In genomic region chr13:97223711-97224461, GRCh38 we compare ENCODE assay signal across 8 cellular contexts. TPM values are rescaled to one million over a fixed set of nuclear protein-coding genes. Genes with fewer than 3 reads are reported as not detected.
A peak's percentile ranks its signal among the peaks of the same experiment; 100 is the strongest.
DNase-seq lines count a peak whose midpoint lies in the region; ATAC-seq, FAIRE-seq and TF ChIP-seq lines count a peak whose summit lies in the region.

No MANE protein-coding gene starts in this region.

- H3K4me1 Mint-ChIP-seq in T-cell = peaks cover 52 to 59% (median 56%) of the 10 kb centered on the region in 3 donors

- peaks cover 42 to 46% of the 10 kb centered on the region in 2 donors for H3K4me1 ChIP-seq in duodenal mucosa (ENCODE audit: control insufficient read depth in 1 of 2, insufficient read depth in 2 of 2, low read length in 2 of 2)
- peaks cover 30% of the 10 kb centered on the region for H3K4me1 ChIP-seq in testis

- no peaks in the 10 kb centered on the region for H3K36me3 ChIP-seq in duodenal mucosa (ENCODE audit: control insufficient read depth in 1 of 2, insufficient read depth in 2 of 2, low read length in 2 of 2)
- H3K36me3 ChIP-seq in testis (ENCODE audit: low read depth, missing control alignments) = no peaks in the 10 kb centered on the region

- no peak for ATAC-seq in T-cell (replicated peaks in 1 of 4)

- peak overlapping the region; percentile 81 to 92 for H3K9ac ChIP-seq in duodenal mucosa (ENCODE audit: low read depth in 1 of 2, low read length in 2 of 2)

- TF ChIP-seq CTCF in LNCaP clone FGC (IDR thresholded peaks at IDR 0.05; ENCODE audit: control insufficient read depth, extremely low read depth, insufficient read depth) = no peak
- TF ChIP-seq CTCF in testis (IDR thresholded peaks at IDR 0.05) = no peak

- no peaks in the 10 kb centered on the region for H3K27me3 ChIP-seq in duodenal mucosa (ENCODE audit: control insufficient read depth in 1 of 2, insufficient read depth in 2 of 2, low read length in 2 of 2)
- no peaks in the 10 kb centered on the region for H3K27me3 ChIP-seq in testis

- peak overlapping the region; percentile 79 to 97 for H3K27ac Mint-ChIP-seq in T-cell

- intact Hi-C loops in testis (cut with DNase I; ENCODE audit: low total_unique reads) = no loop called here

- WGBS in testis, 2 donors = 18% methylated on average over 9 of the region's 9 CpGs

- peaks cover 3% of the 10 kb centered on the region for H3K36me3 Mint-ChIP-seq in T-cell

- H3K4me3 ChIP-seq in LNCaP clone FGC (ENCODE audit: low read depth, low read length) (peak overlapping the region; percentile 56), duodenal mucosa (ENCODE audit: low read depth in 1 of 2, low read length in 2 of 2) (peak overlapping the region; percentile 80 to 92), testis (peak overlapping the region; percentile 65 to 78)

- TF ChIP-seq POLR2A in GM12891 (IDR thresholded peaks at IDR 0.05; ENCODE audit: low read depth, low read length) (no peak), testis (IDR thresholded peaks at IDR 0.05) (no peak)

- no peaks in the 10 kb centered on the region for H3K27me3 Mint-ChIP-seq in T-cell

- POLR2A ChIA-PET in T-cell (lab: Charles Lee) = interaction anchor here (0.5 to 4.2 kb wide), 11 partner anchors 9 to 209 kb away, joined by 3 to 63 read pairs (median 4); partner anchors contain the start of gene RAP2A (in 1 of the 2)

- H3K9me3 Mint-ChIP-seq in T-cell = no peaks in the 10 kb centered on the region

- H3K9me3 ChIP-seq in duodenal mucosa (ENCODE audit: control insufficient read depth in 1 of 2, low read length in 2 of 2) (no peaks in the 10 kb centered on the region), testis (no peaks in the 10 kb centered on the region)

- DNase-seq in A172 (ENCODE audit: low spot score) (peak; percentile 83), GM12891 (ENCODE audit: insufficient read length, low spot score) (no peak), LNCaP clone FGC (ENCODE audit: low read depth) (no peak), T-cell (peak in 7 of 34 experiments; percentile 3 to 36 (median 16)), lung microvascular endothelial cell (ENCODE audit: low read depth in 2 of 2) (peak; percentile 64 to 88), testis (peak; percentile 86), NCI-H1436 (lab: John Stamatoyannopoulos, UW) (no peak)

- peak; percentile 35 for FAIRE-seq in GM12891 (lab: Jason Lieb, UNC)

- H3K4me3 Mint-ChIP-seq in T-cell = peak overlapping the region; percentile 79 to 93 (median 85)

- peak overlapping the region; percentile 83 for H3K27ac ChIP-seq in duodenal mucosa (ENCODE audit: low read depth, low read length)
- H3K27ac ChIP-seq in testis = peak overlapping the region; percentile 91 to 93

- CTCF ChIA-PET in T-cell (lab: Charles Lee) = interaction anchor here (0.6 to 4.5 kb wide), 8 partner anchors 9 to 209 kb away, joined by 3 to 26 read pairs (median 7); no protein-coding TSS in a partner anchor

TF ChIP-seq in GM12891, 5 proteins besides CTCF, POLR2A, EP300 and RAD21:
- TF ChIP-seq PAX5 (IDR thresholded peaks at IDR 0.05; ENCODE audit: insufficient read depth, low read length, severe bottlenecking) (no peak), SPI1 (IDR thresholded peaks at IDR 0.05; ENCODE audit: low read depth, low read length) (0 out of 2 replicates have a peak, but pooled peaks have one; percentile 23), POU2F2 (IDR thresholded peaks at IDR 0.05; ENCODE audit: low read depth, low read length) (no peak)

RNA-seq across cellular contexts. Expression of gene MBNL2, which starts 1.8 kb away (rescaled TPM):
- 176 and 204 TPM in 2 replicates for total RNA-seq in A172 (2014; rRNA removed; shearing (Covaris generic))
- polyA plus RNA-seq in GM12891 (2012; ENCODE audit: low read depth, missing spikeins) = 1.7 TPM
- total RNA-seq in T-cell (10 to 100 TPM; 21.0 to 33.7 (median 28.5) TPM), lung microvascular endothelial cell (30.9 and 46.6 TPM in 2 replicates), testis (10 to 100 TPM; 69.4 to 83.0 TPM)
- polyA plus RNA-seq in testis (ENCODE audit: insufficient read depth, low read depth, low replicate concordance) = 21.5 TPM

Comparison
In these comparisons a context has a peak if more than half of its experiments do, and no peak if none do; other contexts are left out.
1. DNase-seq: peak in A172 (single experiment), lung microvascular endothelial cell (2 of 2) and testis (single experiment); none in GM12891 (single experiment), LNCaP clone FGC (single experiment) and NCI-H1436 (single experiment).
2. Peak in every context shown above with its lines, with median percentiles within 50 percentile points of each other: H3K4me3 ChIP-seq.